17 cellular contexts compared by ENCODE assay signal in the genomic region with DNA sequence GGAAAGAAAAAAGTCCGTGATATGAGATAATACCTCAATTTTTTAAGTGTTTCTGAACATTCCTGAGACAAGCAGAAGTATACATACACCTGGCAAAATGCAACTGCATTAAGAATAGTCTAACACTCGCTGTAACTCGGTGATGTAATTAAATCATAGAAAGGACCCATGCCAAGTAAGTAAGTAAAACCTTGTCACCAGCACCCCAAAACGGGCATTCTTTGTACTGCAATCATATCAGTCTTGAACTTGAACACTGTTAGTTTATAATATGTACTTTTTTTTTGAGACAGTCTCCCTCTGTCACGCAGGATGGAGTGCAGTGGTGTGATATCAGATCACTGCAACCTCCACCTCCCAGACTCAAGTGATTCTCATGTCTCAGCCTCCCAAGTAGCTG. TPM values are rescaled to one million over a fixed set of nuclear protein-coding genes. Genes with fewer than 3 reads are reported as not detected.
DNase-seq lines count a peak whose midpoint lies in the region; ATAC-seq, FAIRE-seq and TF ChIP-seq lines count a peak whose summit lies in the region.
"Had no signal": no experiment of that assay in that cellular context is flagged by ENCODE, and none has a peak within 500 bp of the region (broad histone marks: within the 10 kb centered on the region; RNA-seq: fewer than 3 reads in every experiment).

No MANE protein-coding gene starts in this region.

- 66% methylated on average over 5 of the region's 5 CpGs for WGBS in SK-N-SH (ENCODE audit: low lambda C conversion rate)

- no peaks in the 10 kb centered on the region for H3K4me1 Mint-ChIP-seq in stimulated activated effector memory CD8-positive, alpha-beta T cell treated with anti-CD3 and anti-CD28 coated beads, Interleukin-12 subunit alpha, Interleukin-12 subunit beta, amount 100 ng/mL, for 72 hours

- H3K4me1 ChIP-seq in SK-N-SH (ENCODE audit: control insufficient read depth in 1 of 2, insufficient read depth in 2 of 2, low read depth in 1 of 2, low read length in 1 of 2) (no peaks in the 10 kb centered on the region), foreskin keratinocyte (no peaks in the 10 kb centered on the region)
- H3K4me1 ChIP-seq: left ventricle myocardium inferior, vagina had no signal

- no peak for TF ChIP-seq EP300 in SK-N-SH (IDR thresholded peaks at IDR 0.05; ENCODE audit: borderline replicate concordance in 1 of 2, low read depth in 1 of 2, low read length in 1 of 2)

- H3K4me3 Mint-ChIP-seq in stimulated activated effector memory CD8-positive, alpha-beta T cell treated with anti-CD3 and anti-CD28 coated beads, Interleukin-12 subunit alpha, Interleukin-12 subunit beta, amount 100 ng/mL, for 72 hours: no peak overlapping the region
- H3K4me3 Mint-ChIP-seq: activated CD4-positive, alpha-beta memory T cell treated with anti-CD3 and anti-CD28 coated beads for 36 hours had no signal

- H3F3A ChIP-seq in SK-N-SH (replicated peaks; ENCODE audit: insufficient read depth): no peaks in the 10 kb centered on the region

- H3K27ac Mint-ChIP-seq in stimulated activated effector memory CD8-positive, alpha-beta T cell treated with anti-CD3 and anti-CD28 coated beads, Interleukin-12 subunit alpha, Interleukin-12 subunit beta, amount 100 ng/mL, for 72 hours: no peak overlapping the region
- H3K27ac Mint-ChIP-seq: activated CD4-positive, alpha-beta memory T cell treated with anti-CD3 and anti-CD28 coated beads for 36 hours had no signal

- no peaks in the 10 kb centered on the region for H3K36me3 Mint-ChIP-seq in stimulated activated effector memory CD8-positive, alpha-beta T cell treated with anti-CD3 and anti-CD28 coated beads, Interleukin-12 subunit alpha, Interleukin-12 subunit beta, amount 100 ng/mL, for 72 hours
- H3K36me3 Mint-ChIP-seq: activated CD4-positive, alpha-beta memory T cell treated with anti-CD3 and anti-CD28 coated beads for 36 hours had no signal

- H3K27me3 ChIP-seq in SK-N-SH (ENCODE audit: insufficient read depth) (no peaks in the 10 kb centered on the region), foreskin keratinocyte (no peaks in the 10 kb centered on the region)
- H3K27me3 ChIP-seq: vagina had no signal

- no peaks in the 10 kb centered on the region for H4K20me1 ChIP-seq in SK-N-SH (ENCODE audit: insufficient read depth)

- no peaks in the 10 kb centered on the region for H3K9me3 ChIP-seq in SK-N-SH
- H3K9me3 ChIP-seq: left ventricle myocardium inferior, vagina had no signal

- H3K9me3 Mint-ChIP-seq in stimulated activated effector memory CD8-positive, alpha-beta T cell treated with anti-CD3 and anti-CD28 coated beads, Interleukin-12 subunit alpha, Interleukin-12 subunit beta, amount 100 ng/mL, for 72 hours: no peaks in the 10 kb centered on the region
- H3K9me3 Mint-ChIP-seq: activated CD4-positive, alpha-beta memory T cell treated with anti-CD3 and anti-CD28 coated beads for 36 hours had no signal

- TF ChIP-seq RAD21 in SK-N-SH (IDR thresholded peaks at IDR 0.05; ENCODE audit: low read length): peak; percentile 37

- no peak overlapping the region for H2AFZ ChIP-seq in SK-N-SH (ENCODE audit: low read depth)

- no peak overlapping the region for H3K4me3 ChIP-seq in SK-N-SH (ENCODE audit: low read depth in 2 of 2, low read length in 1 of 2)
- H3K4me3 ChIP-seq: left ventricle myocardium inferior, smooth muscle cell, vagina had no signal

- H3K4me2 ChIP-seq in SK-N-SH: no peak overlapping the region
- H3K4me2 ChIP-seq: smooth muscle cell had no signal

- peak; percentile 5 for DNase-seq in COR-L47 (lab: John Stamatoyannopoulos, UW)
- DNase-seq in SK-N-SH: no peak
- DNase-seq in foreskin keratinocyte: peak in 1 of 2 donors; percentile 25
- no peak for DNase-seq in GOT3 (lab: John Stamatoyannopoulos, UW)
- DNase-seq in RCC 7860 (ENCODE audit: low spot score): no peak
- DNase-seq in inferior parietal cortex (ENCODE audit: extremely low spot score): no peak
- no peak for DNase-seq in stimulated activated effector memory CD8-positive, alpha-beta T cell treated with anti-CD3 and anti-CD28 coated beads, Interleukin-12 subunit alpha, Interleukin-12 subunit beta, amount 100 ng/mL, for 72 hours (ENCODE audit: low spot score in 2 of 2)
- DNase-seq: activated CD4-positive, alpha-beta memory T cell treated with anti-CD3 and anti-CD28 coated beads for 36 hours; activated naive CD4-positive, alpha-beta T cell treated with Interleukin-2 at 50 U/mL for 16 hours; C1 segment of cervical spinal cord; KBM-7; left ventricle myocardium inferior; NCI-H345 had no signal

- no peak overlapping the region for H3K9ac ChIP-seq in SK-N-SH

- no peaks in the 10 kb centered on the region for H3K36me3 ChIP-seq in SK-N-SH (replicated peaks in 1 of 2; ENCODE audit: control insufficient read depth in 1 of 2, insufficient read depth in 2 of 2, low read length in 1 of 2)
- H3K36me3 ChIP-seq: vagina had no signal

- POLR2A ChIA-PET in SK-N-SH (lab: Yijun Ruan, JAX): no interaction called here

- no peak overlapping the region for H3K27ac ChIP-seq in SK-N-SH (ENCODE audit: low read depth in 2 of 2, low read length in 1 of 2)
- H3K27ac ChIP-seq in foreskin keratinocyte: no peak overlapping the region
- H3K27ac ChIP-seq: left ventricle myocardium inferior, vagina had no signal

- no peak for FAIRE-seq in RCC 7860 (lab: Jason Lieb, UNC)
- FAIRE-seq: H54 had no signal

- no peaks in the 10 kb centered on the region for H3K9me2 ChIP-seq in SK-N-SH

- CTCF ChIA-PET in SK-N-SH (lab: Yijun Ruan, JAX): no interaction called here

- TF ChIP-seq CTCF in LNCAP (IDR thresholded peaks at IDR 0.05): peak; percentile 63
- peak; percentile 39 for TF ChIP-seq CTCF in SK-N-SH (IDR thresholded peaks at IDR 0.05)
- TF ChIP-seq CTCF in foreskin keratinocyte (conservative IDR thresholded peaks at IDR 0.05): peak; percentile 74

- peak; percentile 31 for ATAC-seq in foreskin keratinocyte
- ATAC-seq in stimulated activated effector memory CD8-positive, alpha-beta T cell treated with anti-CD3 and anti-CD28 coated beads, Interleukin-12 subunit alpha, Interleukin-12 subunit beta, amount 100 ng/mL, for 72 hours: no peak

- H3K79me2 ChIP-seq in SK-N-SH (ENCODE audit: insufficient read depth): no peaks in the 10 kb centered on the region; the same call in none of the 2 replicates

TF ChIP-seq in SK-N-SH, 30 proteins besides CTCF, POLR2A, EP300 and RAD21:
- TF ChIP-seq, protein P1, sequence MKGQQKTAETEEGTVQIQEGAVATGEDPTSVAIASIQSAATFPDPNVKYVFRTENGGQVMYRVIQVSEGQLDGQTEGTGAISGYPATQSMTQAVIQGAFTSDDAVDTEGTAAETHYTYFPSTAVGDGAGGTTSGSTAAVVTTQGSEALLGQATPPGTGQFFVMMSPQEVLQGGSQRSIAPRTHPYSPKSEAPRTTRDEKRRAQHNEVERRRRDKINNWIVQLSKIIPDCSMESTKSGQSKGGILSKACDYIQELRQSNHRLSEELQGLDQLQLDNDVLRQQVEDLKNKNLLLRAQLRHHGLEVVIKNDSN (IDR thresholded peaks at IDR 0.05; ENCODE audit: borderline replicate concordance, low read depth): no peak
- TF ChIP-seq POLR2AphosphoS5 (IDR thresholded peaks at IDR 0.05; ENCODE audit: low read depth, low read length): no peak
- TF ChIP-seq EZH2phosphoT487 (IDR thresholded peaks at IDR 0.05; ENCODE audit: borderline replicate concordance, low read depth): no peak
- TF ChIP-seq SMC3 (IDR thresholded peaks at IDR 0.05; ENCODE audit: low read depth, low read length): 0 out of 2 replicates have a peak, but pooled peaks have one; percentile 5
- no peak for TF ChIP-seq FOXM1 (IDR thresholded peaks at IDR 0.05; ENCODE audit: low read depth)

RNA-seq across cellular contexts. Expression of a gene that starts 47.4 kb away (rescaled TPM):
- polyA plus RNA-seq in SK-N-SH (2012; rRNA removed) (11.1 and 12.6 TPM in 2 replicates), foreskin keratinocyte (4.3 and 5.3 TPM in 2 replicates)
- 16.5 and 20.9 TPM in 2 replicates for polyA plus RNA-seq in SK-N-SH (2012; cell fraction: cytosol; rRNA removed)
- 4.1 and 7.2 TPM in 2 replicates for polyA plus RNA-seq in SK-N-SH (2012; cell fraction: nucleus; rRNA removed)
- 5.5 and 10.4 TPM in 2 replicates for total RNA-seq in foreskin keratinocyte
